In the genomic region with DNA sequence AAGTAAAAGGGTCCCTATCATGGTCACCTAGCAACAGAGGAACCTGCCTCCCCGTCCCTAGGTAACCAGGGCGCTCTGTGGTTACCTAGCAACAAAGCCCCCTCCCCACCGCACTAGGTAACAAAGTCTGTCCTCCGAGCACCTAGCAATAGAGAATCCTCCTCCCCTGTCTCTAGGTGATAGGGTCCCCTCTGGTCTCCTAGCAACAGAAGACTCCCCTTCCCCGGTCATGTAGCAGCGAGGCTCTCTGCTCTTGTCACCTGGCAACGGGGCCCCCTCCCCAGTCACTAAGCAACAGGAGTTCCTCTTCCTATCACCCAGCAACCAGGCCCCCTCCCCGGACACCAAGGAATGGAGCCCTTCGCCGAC, we compare ENCODE assay signal across 9 cellular contexts. TPM values are rescaled to one million over a fixed set of nuclear protein-coding genes. Genes with fewer than 3 reads are reported as not detected.
DNase-seq lines count a peak whose midpoint lies in the region; ATAC-seq and TF ChIP-seq lines count a peak whose summit lies in the region.
"Had no signal": no experiment of that assay in that cellular context is flagged by ENCODE, and none has a peak within 500 bp of the region (broad histone marks: within the 10 kb centered on the region; RNA-seq: fewer than 3 reads in every experiment).

No MANE protein-coding gene starts in this region.

- DNase-seq in heart right ventricle = no peak
- no peak for DNase-seq in Right ventricle myocardium superior
- DNase-seq in RWPE1 (ENCODE audit: low spot score) = no peak
- DNase-seq in esophagus squamous epithelium (lab: John Stamatoyannopoulos, UW) = no peak
- DNase-seq in pons (ENCODE audit: low spot score) = peak; percentile 77
- DNase-seq in HEK293T (ENCODE audit: extremely low spot score) = no peak
- no peak for DNase-seq in cerebellum (ENCODE audit: low spot score)

- no peak for TF ChIP-seq POLR2A in esophagus squamous epithelium (IDR thresholded peaks at IDR 0.05)

- CTCF ChIA-PET in RWPE1 (lab: Yijun Ruan, JAX) = no interaction called here
- CTCF ChIA-PET in HEK293T (lab: Yijun Ruan, JAX) = no interaction called here

- H3K27ac ChIP-seq in heart right ventricle (peak overlapping the region in 9 of 10 donors; percentile 76 to 91 (median 84)), RWPE1 (peak overlapping the region; percentile 78), esophagus squamous epithelium (peak overlapping the region; percentile 83 to 93 (median 87))

- H3K4me1 ChIP-seq in heart right ventricle (peaks cover 5 to 27% (median 13%) of the 10 kb centered on the region in 9 donors), esophagus squamous epithelium (peaks cover 7 to 25% (median 8%) of the 10 kb centered on the region in 3 donors)

- intact Hi-C loops in heart right ventricle (cut with DNase I) = loop anchor here in 2 of 10 donors (2.0 to 10.0 kb wide), 3 partner anchors 33 to 294 kb away; partner anchors contain the start of genes EMC10 (in 2 of the 2) and GARIN5A (in 2 of the 2)
- intact Hi-C loops in Right ventricle myocardium superior (cut with DNase I) = no loop called here
- intact Hi-C loops in esophagus squamous epithelium (cut with DNase I) = no loop called here

- H3K9me3 ChIP-seq in heart right ventricle (no peaks in the 10 kb centered on the region), esophagus squamous epithelium (no peaks in the 10 kb centered on the region)

- WGBS in heart right ventricle, 2 donors = 3 to 5% methylated on average over 10 of the region's 10 CpGs
- WGBS in esophagus squamous epithelium, 2 donors = 0 to 3% methylated on average over 5 to 8 of the region's 10 CpGs

- POLR2A ChIA-PET in RWPE1 (lab: Yijun Ruan, JAX; ENCODE audit: low non-redundant PET) (interaction anchor here (0.8 kb wide), 1 partner anchor 9 kb away, joined by 4 read pairs; no protein-coding TSS in a partner anchor), HEK293T (lab: Yijun Ruan, JAX) (interaction anchor here (0.6 to 2.1 kb wide), 8 partner anchors 14 to 218 kb away, joined by 3 to 5 read pairs (median 3); partner anchors contain the start of gene NR1H2)

- H3K36me3 ChIP-seq in heart right ventricle (peaks cover 0 to 7% (median 0%) of the 10 kb centered on the region in 9 donors), esophagus squamous epithelium (peaks cover 0 to 13% (median 0%) of the 10 kb centered on the region in 3 donors)

- H3K27me3 ChIP-seq in heart right ventricle = no peaks in the 10 kb centered on the region
- peaks cover 0 to 14% (median 0%) of the 10 kb centered on the region in 4 donors for H3K27me3 ChIP-seq in esophagus squamous epithelium

- TF ChIP-seq CTCF in heart right ventricle (IDR thresholded peaks at IDR 0.05) (no peak), RWPE1 (conservative IDR thresholded peaks at IDR 0.05; ENCODE audit: low read depth) (no peak), esophagus squamous epithelium (IDR thresholded peaks at IDR 0.05) (no peak)

- ATAC-seq in heart right ventricle = peak in 3 of 8 donors; percentile 0 to 1 (median 0)
- ATAC-seq in Right ventricle myocardium superior (ENCODE audit: poor library complexity) = no peak
- ATAC-seq in GM18502 (IDR thresholded peaks at IDR 0.05; ENCODE audit: poor library complexity, unreplicated experiment) = no peak

- H3K4me3 ChIP-seq in heart right ventricle (peak overlapping the region; percentile 47 to 83 (median 74)), esophagus squamous epithelium (peak overlapping the region; percentile 65 to 90 (median 74))

TF ChIP-seq in HEK293T, 16 proteins besides CTCF, POLR2A, EP300 and RAD21:
- no peak for TF ChIP-seq BHLHE40 (IDR thresholded peaks at IDR 0.05; ENCODE audit: borderline replicate concordance)
- TF ChIP-seq FOXM1 (IDR thresholded peaks at IDR 0.05; ENCODE audit: borderline replicate concordance) = no peak
- no peak for TF ChIP-seq ZNF384 (IDR thresholded peaks at IDR 0.05)
- no peak for TF ChIP-seq FOXA1 (IDR thresholded peaks at IDR 0.05)
- TF ChIP-seq SP1 (IDR thresholded peaks at IDR 0.05) = no peak
- TF ChIP-seq CTBP1 (IDR thresholded peaks at IDR 0.05; ENCODE audit: borderline replicate concordance) = no peak
- no peak for TF ChIP-seq SUZ12 (IDR thresholded peaks at IDR 0.05)
- TF ChIP-seq HDGF (IDR thresholded peaks at IDR 0.05; ENCODE audit: borderline replicate concordance) = no peak
- TF ChIP-seq L3MBTL2 (conservative IDR thresholded peaks at IDR 0.05) = no peak
- no peak for TF ChIP-seq TARDBP (IDR thresholded peaks at IDR 0.05)
- no peak for TF ChIP-seq PKNOX1 (IDR thresholded peaks at IDR 0.05)
- no peak for TF ChIP-seq FOXK2 (IDR thresholded peaks at IDR 0.05)
- no peak for TF ChIP-seq LEF1 (IDR thresholded peaks at IDR 0.05; ENCODE audit: borderline replicate concordance)
- TF ChIP-seq ELF4 (IDR thresholded peaks at IDR 0.05) = no peak
- TF ChIP-seq ARNT (IDR thresholded peaks at IDR 0.05) = no peak
- TF ChIP-seq NFRKB (IDR thresholded peaks at IDR 0.05) = no peak

RNA-seq across cellular contexts. Expression of gene JOSD2, which starts 0.3 kb away (rescaled TPM):
- total RNA-seq in heart right ventricle (10 to 100 TPM; 13.3 to 42.3 (median 25.2) TPM), Right ventricle myocardium superior (39.8 TPM), esophagus squamous epithelium (10 to 100 TPM; 26.3 to 45.1 (median 34.9) TPM), cerebellum (3.2 TPM)
- polyA plus RNA-seq in heart right ventricle = 10 to 100 TPM; 64.0 to 69.6 TPM

RNA-seq across cellular contexts. Expression of gene ASPDH, which starts 3.0 kb away (rescaled TPM):
- not detected for total RNA-seq in heart right ventricle
- polyA plus RNA-seq in heart right ventricle = not detected
- not detected for total RNA-seq in Right ventricle myocardium superior
- total RNA-seq in esophagus squamous epithelium = not detected
- 2.1 TPM for total RNA-seq in cerebellum
- total RNA-seq: glomerular endothelial cell had no signal

RNA-seq across cellular contexts. Expression of gene GARIN5A, which starts 34.0 kb away (rescaled TPM):
- total RNA-seq in heart right ventricle (1 to 10 TPM; 1.2 to 4.3 (median 2.0) TPM), Right ventricle myocardium superior (2.0 TPM), esophagus squamous epithelium (1 to 10 TPM in 3 of 4 donors, under 1 TPM in 1; 0.53 to 2.0 (median 1.5) TPM), cerebellum (2.4 TPM)
- 1 to 10 TPM; 1.5 to 1.8 TPM for polyA plus RNA-seq in heart right ventricle
- total RNA-seq: glomerular endothelial cell had no signal

RNA-seq across cellular contexts. Expression of gene EMC10, which starts 34.4 kb away (rescaled TPM):
- total RNA-seq in heart right ventricle (100 to 1,000 TPM in 3 of 10 donors, 10 to 100 TPM in 7; 73.6 to 152 (median 88.9) TPM), Right ventricle myocardium superior (68.7 TPM), esophagus squamous epithelium (10 to 100 TPM; 50.2 to 76.1 (median 59.7) TPM), cerebellum (42.2 TPM)
- 100 to 1,000 TPM in 1 of 2 donors, 10 to 100 TPM in 1; 84.3 to 113 TPM for polyA plus RNA-seq in heart right ventricle

RNA-seq across cellular contexts. Expression of gene LRRC4B, which starts 57.6 kb away (rescaled TPM):
- total RNA-seq in heart right ventricle = 1 to 10 TPM in 2 of 10 donors, under 1 TPM in 8; 0.42 to 1.8 (median 0.68) TPM
- 1 to 10 TPM; 1.9 to 3.0 TPM for polyA plus RNA-seq in heart right ventricle
- 1.0 TPM for total RNA-seq in Right ventricle myocardium superior
- 1 to 10 TPM in 1 of 4 donors, under 1 TPM in 3; 0.18 to 1.5 (median 0.44) TPM for total RNA-seq in esophagus squamous epithelium
- 70.5 TPM for total RNA-seq in cerebellum
- total RNA-seq: glomerular endothelial cell had no signal
